29 cellular contexts compared by ENCODE assay signal in the genomic region with DNA sequence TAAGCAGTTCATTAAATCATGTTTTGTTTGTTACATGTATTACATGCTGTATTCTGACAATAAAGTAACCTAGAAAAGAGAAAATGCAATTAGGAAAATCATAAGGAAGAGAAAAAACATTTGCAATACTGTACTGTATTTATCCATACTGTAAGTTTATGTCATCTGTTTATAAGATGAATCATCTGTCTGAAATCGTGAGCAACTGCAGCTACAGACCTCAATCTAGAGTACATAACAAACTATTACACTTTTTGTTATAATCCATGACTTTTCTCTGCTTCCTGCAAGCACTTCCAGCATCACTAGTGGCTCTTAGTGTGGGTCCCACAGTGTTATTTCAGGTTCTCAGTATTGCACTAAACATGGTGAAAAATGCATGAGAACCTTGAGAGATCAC.
DNase-seq lines count a peak whose midpoint lies in the region; ATAC-seq, FAIRE-seq and TF ChIP-seq lines count a peak whose summit lies in the region.
"Had no signal": no experiment of that assay in that cellular context is flagged by ENCODE, and none has a peak within 500 bp of the region (broad histone marks: within the 10 kb centered on the region; RNA-seq: fewer than 3 reads in every experiment).

No MANE protein-coding gene starts in this region.

- peak overlapping the region; percentile 17 for H3K4me2 ChIP-seq in astrocyte (ENCODE audit: low read length)
- no peak overlapping the region for H3K4me2 ChIP-seq in smooth muscle cell
- H3K4me2 ChIP-seq: BLaER1 treated with 17β-estradiol and CSF1 and Interleukin-3, amounts not matched to agents 10 nM and 100 nM had no signal

- H3K27ac Mint-ChIP-seq in astrocyte (ENCODE audit: unreplicated experiment): no peak overlapping the region
- H3K27ac Mint-ChIP-seq: activated CD8-positive, alpha-beta T cell treated with anti-CD3 and anti-CD28 coated beads, Interleukin-2, amount 10 ng/mL, durations not matched to agents 7 days and 5 days; activated naive CD4-positive, alpha-beta T cell treated with anti-CD3 and anti-CD28 coated beads for 36 hours; nephron progenitor cell had no signal

- no peaks in the 10 kb centered on the region for H4K20me1 ChIP-seq in astrocyte (ENCODE audit: insufficient read depth, low read length)
- no peaks in the 10 kb centered on the region for H4K20me1 ChIP-seq in smooth muscle cell (ENCODE audit: low read depth)
- H4K20me1 ChIP-seq: BLaER1 treated with 17β-estradiol and CSF1 and Interleukin-3, amounts not matched to agents 10 nM and 100 nM had no signal

- no peaks in the 10 kb centered on the region for H3K27me3 Mint-ChIP-seq in astrocyte (ENCODE audit: low read depth, unreplicated experiment)

- H3K79me2 ChIP-seq in astrocyte (ENCODE audit: insufficient read depth, low read length): no peaks in the 10 kb centered on the region
- H3K79me2 ChIP-seq in smooth muscle cell (ENCODE audit: low read depth): no peaks in the 10 kb centered on the region

- H3K36me3 ChIP-seq in astrocyte (ENCODE audit: insufficient read depth, low read length) (no peaks in the 10 kb centered on the region), smooth muscle cell (ENCODE audit: low read depth) (no peaks in the 10 kb centered on the region)
- H3K36me3 ChIP-seq: adrenal gland; BLaER1 treated with 17β-estradiol and CSF1 and Interleukin-3, amounts not matched to agents 10 nM and 100 nM; colonic mucosa; gastrocnemius medialis; ovary; upper lobe of right lung had no signal

- H3K27me3 ChIP-seq in astrocyte (ENCODE audit: insufficient read depth, low read length) (no peaks in the 10 kb centered on the region), smooth muscle cell (ENCODE audit: low read depth) (no peaks in the 10 kb centered on the region)
- H3K27me3 ChIP-seq: adrenal gland; BLaER1 treated with 17β-estradiol and CSF1 and Interleukin-3, amounts not matched to agents 10 nM and 100 nM; colonic mucosa; gastrocnemius medialis; ovary; upper lobe of right lung had no signal

- peak; percentile 19 for DNase-seq in HS-5 (ENCODE audit: low read depth)
- DNase-seq in astrocyte (ENCODE audit: low read depth): peak; percentile 11
- DNase-seq in fibroblast of gingiva (ENCODE audit: low read depth): peak; percentile 2
- no peak for DNase-seq in smooth muscle cell (lab: John Stamatoyannopoulos, UW; ENCODE audit: unreplicated experiment)
- DNase-seq in iPS-NIHi7 (ENCODE audit: extremely low spot score): no peak
- DNase-seq: activated CD8-positive, alpha-beta T cell treated with anti-CD3 and anti-CD28 coated beads, Interleukin-2, amount 10 ng/mL, durations not matched to agents 7 days and 5 days; activated naive CD4-positive, alpha-beta T cell treated with anti-CD3 and anti-CD28 coated beads for 36 hours; adrenal gland; colonic mucosa; DMS79 treated with DMSO at 0.1 percent for 48 hours; effector memory CD4-positive, alpha-beta T cell; erythroblast; gastrocnemius medialis; left cardiac atrium; NCI-H1436 treated with DMSO at 0.1 percent for 48 hours; NCI-H2107; NCI-H446; NCI-H774; nephron progenitor cell; ovary; retina; SIG-M5; small intestine; stimulated activated naive CD4-positive, alpha-beta T cell treated with Interleukin-2 at 50 U/mL for 16 hours; upper lobe of right lung had no signal

- no peak for FAIRE-seq in astrocyte (lab: Jason Lieb, UNC)

- WGBS in smooth muscle cell (ENCODE audit: low lambda C conversion rate): 27% methylated on average over 1 of the region's 1 CpG

- H2AFZ ChIP-seq in astrocyte (ENCODE audit: low read depth, low read length) (no peak overlapping the region), smooth muscle cell (ENCODE audit: low read depth) (no peak overlapping the region)

- no peak for TF ChIP-seq CTCF in astrocyte (IDR thresholded peaks at IDR 0.05; ENCODE audit: insufficient read depth, low read depth, low read length)
- TF ChIP-seq CTCF in smooth muscle cell (IDR thresholded peaks at IDR 0.05; ENCODE audit: borderline replicate concordance, insufficient read depth, poor library complexity, severe bottlenecking): no peak

- H3K9me3 ChIP-seq in astrocyte (ENCODE audit: insufficient read depth, low read depth, low read length) (no peaks in the 10 kb centered on the region), smooth muscle cell (replicated peaks; ENCODE audit: low read depth) (no peaks in the 10 kb centered on the region)
- H3K9me3 ChIP-seq: adrenal gland, colonic mucosa, gastrocnemius medialis, ovary, upper lobe of right lung had no signal

- no peaks in the 10 kb centered on the region for H3F3A ChIP-seq in smooth muscle cell (ENCODE audit: low read depth)

- H3K4me3 ChIP-seq in astrocyte (ENCODE audit: insufficient read depth, low read depth, low read length): no peak overlapping the region
- H3K4me3 ChIP-seq in smooth muscle cell: no peak overlapping the region
- H3K4me3 ChIP-seq: adrenal gland; BLaER1 treated with 17β-estradiol and CSF1 and Interleukin-3, amounts not matched to agents 10 nM and 100 nM; colonic mucosa; gastrocnemius medialis; ovary; upper lobe of right lung had no signal

- ATAC-seq in HG03571 (IDR thresholded peaks at IDR 0.05; ENCODE audit: unreplicated experiment): no peak
- ATAC-seq in GM18520 (IDR thresholded peaks at IDR 0.05; ENCODE audit: unreplicated experiment): no peak
- ATAC-seq: activated CD8-positive, alpha-beta T cell treated with anti-CD3 and anti-CD28 coated beads, Interleukin-2, amount 10 ng/mL, durations not matched to agents 7 days and 5 days; gastrocnemius medialis; left cardiac atrium; upper lobe of right lung had no signal

- no peaks in the 10 kb centered on the region for H3K36me3 Mint-ChIP-seq in astrocyte (ENCODE audit: low read depth, unreplicated experiment)

- H3K4me1 ChIP-seq in astrocyte (ENCODE audit: insufficient read depth, low read length) (no peaks in the 10 kb centered on the region), smooth muscle cell (ENCODE audit: low read depth) (no peaks in the 10 kb centered on the region)
- H3K4me1 ChIP-seq: adrenal gland, colonic mucosa, upper lobe of right lung had no signal

- peaks cover 12% of the 10 kb centered on the region for H3K9me3 Mint-ChIP-seq in astrocyte (ENCODE audit: unreplicated experiment)

- H3K9ac ChIP-seq in astrocyte (ENCODE audit: low read length): no peak overlapping the region
- no peak overlapping the region for H3K9ac ChIP-seq in smooth muscle cell (ENCODE audit: low read depth)
- H3K9ac ChIP-seq: BLaER1 treated with 17β-estradiol and CSF1 and Interleukin-3, amounts not matched to agents 10 nM and 100 nM had no signal

- H3K27ac ChIP-seq in astrocyte (ENCODE audit: low read depth, low read length) (no peak overlapping the region), smooth muscle cell (ENCODE audit: low read depth) (peak overlapping the region; percentile 8)
- H3K27ac ChIP-seq: adrenal gland; BLaER1 treated with 17β-estradiol and CSF1 and Interleukin-3, amounts not matched to agents 10 nM and 100 nM; colonic mucosa; gastrocnemius medialis; HL-60; ovary; upper lobe of right lung had no signal

- H3K4me3 Mint-ChIP-seq in astrocyte (ENCODE audit: unreplicated experiment): no peak overlapping the region
- H3K4me3 Mint-ChIP-seq: activated CD8-positive, alpha-beta T cell treated with anti-CD3 and anti-CD28 coated beads, Interleukin-2, amount 10 ng/mL, durations not matched to agents 7 days and 5 days; activated naive CD4-positive, alpha-beta T cell treated with anti-CD3 and anti-CD28 coated beads for 36 hours; nephron progenitor cell had no signal

- H3K4me1 Mint-ChIP-seq in astrocyte (ENCODE audit: low read depth, unreplicated experiment): peaks cover 5% of the 10 kb centered on the region
- H3K4me1 Mint-ChIP-seq: nephron progenitor cell had no signal

Comparison
In these comparisons a context has a peak if more than half of its experiments do, and no peak if none do; other contexts are left out.
1. DNase-seq: peak in HS-5 (single experiment), astrocyte (single experiment) and fibroblast of gingiva (single experiment); none in smooth muscle cell (single experiment) and iPS-NIHi7 (single experiment).